24 cellular contexts compared by ENCODE assay signal in the genomic region with DNA sequence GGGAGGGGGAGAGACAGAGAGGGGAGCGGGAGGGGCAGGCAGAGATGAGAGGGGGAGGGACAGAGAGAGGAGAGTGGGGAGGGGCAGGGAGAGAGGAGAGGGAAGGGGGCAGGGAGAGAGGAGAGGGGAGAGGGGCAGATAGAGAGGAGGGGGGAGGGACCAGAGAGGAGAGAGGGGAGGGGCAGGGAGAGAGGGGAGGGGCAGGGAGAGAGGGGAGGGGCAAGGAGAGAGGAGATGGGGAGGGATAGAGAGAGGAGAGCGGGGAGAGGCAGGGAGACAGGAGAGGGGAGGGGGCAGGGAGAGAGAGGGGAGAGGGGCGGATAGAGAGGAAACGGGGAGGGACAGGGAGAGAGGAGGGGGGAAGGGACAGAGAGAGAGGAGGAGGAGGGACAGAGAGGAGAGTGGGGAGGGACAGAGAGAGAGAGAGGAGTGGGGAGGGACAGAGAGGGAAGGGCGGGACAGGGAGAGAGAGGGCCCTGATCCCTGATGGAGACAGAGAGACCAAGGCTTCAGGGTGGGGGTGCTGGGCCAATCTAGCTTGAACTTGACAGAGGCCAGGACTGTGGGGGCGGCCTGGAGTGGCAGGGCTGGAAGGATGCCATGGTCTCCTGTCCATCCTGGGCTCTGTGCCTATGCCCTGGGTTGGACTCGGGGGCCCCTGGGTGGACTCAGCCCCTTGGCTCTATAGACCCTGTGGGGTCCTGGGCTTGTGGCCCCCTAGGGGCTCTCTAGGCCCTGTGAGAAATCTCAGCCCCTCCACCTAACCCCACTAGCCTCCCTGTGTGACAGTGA. TPM values are rescaled to one million over a fixed set of nuclear protein-coding genes. Genes with fewer than 3 reads are reported as not detected.
DNase-seq lines count a peak whose midpoint lies in the region; ATAC-seq and TF ChIP-seq lines count a peak whose summit lies in the region.
"Had no signal": no experiment of that assay in that cellular context is flagged by ENCODE, and none has a peak within 500 bp of the region (broad histone marks: within the 10 kb centered on the region; RNA-seq: fewer than 3 reads in every experiment).

No MANE protein-coding gene starts in this region.

- H3K36me3 Mint-ChIP-seq in activated CD8-positive, alpha-beta memory T cell treated with anti-CD3 and anti-CD28 coated beads, Interleukin-2, amount 10 ng/mL, durations not matched to agents 7 days and 5 days, result no peaks in the 10 kb centered on the region
- H3K36me3 Mint-ChIP-seq in chondrocyte (ENCODE audit: low read depth), result peaks cover 2% of the 10 kb centered on the region
- H3K36me3 Mint-ChIP-seq in stimulated activated memory B cell treated with anti-CD40 and anti-IgM and Interleukin-4, amounts not matched to agents 10 μg/mL and 1 μg/mL and 100 μg/mL, for 72 hours, result no peaks in the 10 kb centered on the region
- H3K36me3 Mint-ChIP-seq: activated CD4-positive, alpha-beta memory T cell treated with anti-CD3 and anti-CD28 coated beads for 36 hours; activated naive CD4-positive, alpha-beta T cell treated with anti-CD3 and anti-CD28 coated beads, Interleukin-2, amount 10 ng/mL, durations not matched to agents 7 days and 5 days; CD14-positive monocyte; WTC11 had no signal

- DNase-seq in activated CD8-positive, alpha-beta memory T cell treated with anti-CD3 and anti-CD28 coated beads, Interleukin-2, amount 10 ng/mL, durations not matched to agents 7 days and 5 days, result no peak
- DNase-seq in activated CD8-positive, alpha-beta memory T cell treated with anti-CD3 and anti-CD28 coated beads for 24 hours, result no peak
- DNase-seq in NCI-H510A (lab: John Stamatoyannopoulos, UW) (peak; percentile 34), chondrocyte (ENCODE audit: low spot score) (peak; percentile 65), LoVo (ENCODE audit: low spot score) (no peak)
- DNase-seq: activated CD4-positive, alpha-beta memory T cell treated with anti-CD3 and anti-CD28 coated beads for 36 hours; activated naive CD4-positive, alpha-beta T cell treated with anti-CD3 and anti-CD28 coated beads, Interleukin-2, amount 10 ng/mL, durations not matched to agents 7 days and 5 days; activated T-cell treated with anti-CD3 and anti-CD28 coated beads, Interleukin-2, amount 50 U/mL, for 4 hours; cerebellar nuclear complex; effector memory CD4-positive, alpha-beta T cell; left ventricle myocardium superior; NCI-H345; testis had no signal

- H3K4me1 Mint-ChIP-seq in activated CD8-positive, alpha-beta memory T cell treated with anti-CD3 and anti-CD28 coated beads, Interleukin-2, amount 10 ng/mL, durations not matched to agents 7 days and 5 days, result peaks cover 7% of the 10 kb centered on the region
- H3K4me1 Mint-ChIP-seq in chondrocyte (ENCODE audit: low read depth), result peaks cover 10% of the 10 kb centered on the region
- no peaks in the 10 kb centered on the region for H3K4me1 Mint-ChIP-seq in stimulated activated memory B cell treated with anti-CD40 and anti-IgM and Interleukin-4, amounts not matched to agents 10 μg/mL and 1 μg/mL and 100 μg/mL, for 72 hours
- H3K4me1 Mint-ChIP-seq: activated naive CD4-positive, alpha-beta T cell treated with anti-CD3 and anti-CD28 coated beads, Interleukin-2, amount 10 ng/mL, durations not matched to agents 7 days and 5 days had no signal

- CTCF ChIA-PET in activated CD8-positive, alpha-beta memory T cell treated with anti-CD3 and anti-CD28 coated beads, Interleukin-2, amount 10 ng/mL, durations not matched to agents 7 days and 5 days (lab: Charles Lee), result no interaction called here

- no peak overlapping the region for H3K4me3 Mint-ChIP-seq in activated CD8-positive, alpha-beta memory T cell treated with anti-CD3 and anti-CD28 coated beads, Interleukin-2, amount 10 ng/mL, durations not matched to agents 7 days and 5 days
- H3K4me3 Mint-ChIP-seq in chondrocyte (ENCODE audit: unreplicated experiment), result no peak overlapping the region
- no peak overlapping the region for H3K4me3 Mint-ChIP-seq in stimulated activated memory B cell treated with anti-CD40 and anti-IgM and Interleukin-4, amounts not matched to agents 10 μg/mL and 1 μg/mL and 100 μg/mL, for 72 hours
- H3K4me3 Mint-ChIP-seq: activated CD4-positive, alpha-beta memory T cell treated with anti-CD3 and anti-CD28 coated beads for 36 hours; activated naive CD4-positive, alpha-beta T cell treated with anti-CD3 and anti-CD28 coated beads, Interleukin-2, amount 10 ng/mL, durations not matched to agents 7 days and 5 days; activated T-cell treated with anti-CD3 and anti-CD28 coated beads, Interleukin-2, amount 50 U/mL, for 4 hours; CD14-positive monocyte; WTC11 had no signal

- H3K27me3 Mint-ChIP-seq in activated CD8-positive, alpha-beta memory T cell treated with anti-CD3 and anti-CD28 coated beads, Interleukin-2, amount 10 ng/mL, durations not matched to agents 7 days and 5 days, result peaks cover 7% of the 10 kb centered on the region
- peaks cover 4% of the 10 kb centered on the region for H3K27me3 Mint-ChIP-seq in chondrocyte (ENCODE audit: low read depth)
- H3K27me3 Mint-ChIP-seq in stimulated activated memory B cell treated with anti-CD40 and anti-IgM and Interleukin-4, amounts not matched to agents 10 μg/mL and 1 μg/mL and 100 μg/mL, for 72 hours, result peaks cover 59% of the 10 kb centered on the region
- H3K27me3 Mint-ChIP-seq: activated CD4-positive, alpha-beta memory T cell treated with anti-CD3 and anti-CD28 coated beads for 36 hours had no signal

- H3K27ac Mint-ChIP-seq in activated CD8-positive, alpha-beta memory T cell treated with anti-CD3 and anti-CD28 coated beads, Interleukin-2, amount 10 ng/mL, durations not matched to agents 7 days and 5 days, result no peak overlapping the region
- no peak overlapping the region for H3K27ac Mint-ChIP-seq in chondrocyte (ENCODE audit: unreplicated experiment)
- no peak overlapping the region for H3K27ac Mint-ChIP-seq in stimulated activated memory B cell treated with anti-CD40 and anti-IgM and Interleukin-4, amounts not matched to agents 10 μg/mL and 1 μg/mL and 100 μg/mL, for 72 hours
- H3K27ac Mint-ChIP-seq: activated CD4-positive, alpha-beta memory T cell treated with anti-CD3 and anti-CD28 coated beads for 36 hours; activated naive CD4-positive, alpha-beta T cell treated with anti-CD3 and anti-CD28 coated beads, Interleukin-2, amount 10 ng/mL, durations not matched to agents 7 days and 5 days; CD14-positive monocyte; WTC11 had no signal

- no peaks in the 10 kb centered on the region for H3K9me3 Mint-ChIP-seq in activated CD8-positive, alpha-beta memory T cell treated with anti-CD3 and anti-CD28 coated beads, Interleukin-2, amount 10 ng/mL, durations not matched to agents 7 days and 5 days (ENCODE audit: low read depth)
- H3K9me3 Mint-ChIP-seq in chondrocyte (ENCODE audit: low read depth), result no peaks in the 10 kb centered on the region
- no peaks in the 10 kb centered on the region for H3K9me3 Mint-ChIP-seq in stimulated activated memory B cell treated with anti-CD40 and anti-IgM and Interleukin-4, amounts not matched to agents 10 μg/mL and 1 μg/mL and 100 μg/mL, for 72 hours
- H3K9me3 Mint-ChIP-seq: activated CD4-positive, alpha-beta memory T cell treated with anti-CD3 and anti-CD28 coated beads for 36 hours; activated naive CD4-positive, alpha-beta T cell treated with anti-CD3 and anti-CD28 coated beads, Interleukin-2, amount 10 ng/mL, durations not matched to agents 7 days and 5 days; activated T-cell treated with anti-CD3 and anti-CD28 coated beads, Interleukin-2, amount 50 U/mL, for 4 hours; CD14-positive monocyte; WTC11 had no signal

- no peak for TF ChIP-seq CTCF in chondrocyte (IDR thresholded peaks at IDR 0.05)

- peak; percentile 21 for ATAC-seq in activated CD8-positive, alpha-beta memory T cell treated with anti-CD3 and anti-CD28 coated beads, Interleukin-2, amount 10 ng/mL, durations not matched to agents 7 days and 5 days
- ATAC-seq in stimulated activated memory B cell treated with anti-CD40 and anti-IgM and Interleukin-4, amounts not matched to agents 10 μg/mL and 1 μg/mL and 100 μg/mL, for 72 hours, result peak; percentile 6
- ATAC-seq in HG03432 (IDR thresholded peaks at IDR 0.05; ENCODE audit: unreplicated experiment) (no peak), GM18907 (IDR thresholded peaks at IDR 0.05; ENCODE audit: unreplicated experiment) (no peak)
- ATAC-seq: activated T-cell treated with anti-CD3 and anti-CD28 coated beads, Interleukin-2, amount 50 U/mL, for 4 hours; left ventricle myocardium superior; Right ventricle myocardium inferior; WTC11 had no signal

RNA-seq across cellular contexts. Expression of gene DMRTB1, which starts 43.6 kb away (rescaled TPM):
- total RNA-seq in activated CD8-positive, alpha-beta memory T cell treated with anti-CD3 and anti-CD28 coated beads, Interleukin-2, amount 10 ng/mL, durations not matched to agents 7 days and 5 days, result not detected
- total RNA-seq in chondrocyte, result not detected in 3 replicates
- total RNA-seq: activated CD4-positive, alpha-beta memory T cell treated with anti-CD3 and anti-CD28 coated beads for 36 hours; activated T-cell treated with anti-CD3 and anti-CD28 coated beads, Interleukin-2, amount 50 U/mL, for 4 hours; aorta; glomerular endothelial cell; left ventricle myocardium superior; LHCN-M2; mucosa of gallbladder; Right ventricle myocardium inferior; T-helper 1 cell treated with Interleukin-12 subunit alpha and Interleukin-12 subunit beta and Interleukin-4 antibody, amounts not matched to agents 30 ng/mL and 1 ng/mL, for 36 hours had no signal

Comparison
In these comparisons a context has a peak if more than half of its experiments do, and no peak if none do; other contexts are left out.
1. ATAC-seq: peak in activated CD8-positive, alpha-beta memory T cell treated with anti-CD3 and anti-CD28 coated beads, Interleukin-2, amount 10 ng/mL, durations not matched to agents 7 days and 5 days (single experiment) and stimulated activated memory B cell treated with anti-CD40 and anti-IgM and Interleukin-4, amounts not matched to agents 10 μg/mL and 1 μg/mL and 100 μg/mL, for 72 hours (single experiment); none in HG03432 (single experiment) and GM18907 (single experiment).
2. DNase-seq: peak in NCI-H510A (single experiment) and chondrocyte (single experiment); none in activated CD8-positive, alpha-beta memory T cell treated with anti-CD3 and anti-CD28 coated beads, Interleukin-2, amount 10 ng/mL, durations not matched to agents 7 days and 5 days (single experiment), activated CD8-positive, alpha-beta memory T cell treated with anti-CD3 and anti-CD28 coated beads for 24 hours (single experiment) and LoVo (single experiment).